ENCODE assay signal across 8 cellular contexts in genomic region chr7:100613447-100614185, GRCh38. TPM values are rescaled to one million over a fixed set of nuclear protein-coding genes. Genes with fewer than 3 reads are reported as not detected.
DNase-seq lines count a peak whose midpoint lies in the region; ATAC-seq and TF ChIP-seq lines count a peak whose summit lies in the region.
"Had no signal": no experiment of that assay in that cellular context is flagged by ENCODE, and none has a peak within 500 bp of the region (broad histone marks: within the 10 kb centered on the region; RNA-seq: fewer than 3 reads in every experiment).

No MANE protein-coding gene starts in this region.

- H3K27ac ChIP-seq in HCT116 (ENCODE audit: low read depth, low read length) (no peak overlapping the region), SJCRH30 (no peak overlapping the region), skin epidermis (peak overlapping the region in 7 of 21 experiments; percentile 4 to 94 (median 89))

- H3K36me3 ChIP-seq in HCT116 (ENCODE audit: control insufficient read depth in 1 of 2, insufficient read depth in 2 of 2, low read length in 2 of 2) (peaks cover 0 to 2% of the 10 kb centered on the region in 2 experiments; a peak in 1 of 4 replicates), SJCRH30 (no peaks in the 10 kb centered on the region)

- H3K4me1 ChIP-seq in HCT116 (ENCODE audit: control insufficient read depth in 1 of 2, insufficient read depth in 2 of 2, low read length in 2 of 2): peaks cover 3 to 35% of the 10 kb centered on the region in 2 experiments
- 0 out of 2 replicates have a peak, but pooled peaks cover 3% of the 10 kb centered on the region for H3K4me1 ChIP-seq in SJCRH30

- no peaks in the 10 kb centered on the region for H3K9me3 ChIP-seq in HCT116 (ENCODE audit: control insufficient read depth in 1 of 2, insufficient read depth in 1 of 2, low read depth in 1 of 2, low read length in 2 of 2)
- no peaks in the 10 kb centered on the region for H3K9me3 ChIP-seq in SJCRH30 (replicated peaks)
- H3K9me3 ChIP-seq: Peyer's patch had no signal

- peak overlapping the region; percentile 97 for H3K4me2 ChIP-seq in HCT116 (ENCODE audit: low read length)

- no peak for TF ChIP-seq RAD21 in HCT116 (IDR thresholded peaks at IDR 0.05; ENCODE audit: low read depth)

- no peaks in the 10 kb centered on the region for H3K79me2 ChIP-seq in HCT116 (ENCODE audit: insufficient read depth, low read length)

- H3K27me3 ChIP-seq in HCT116 (ENCODE audit: insufficient read depth, low read length) (no peaks in the 10 kb centered on the region), SJCRH30 (no peaks in the 10 kb centered on the region)
- H3K27me3 ChIP-seq: Peyer's patch had no signal

- no peak overlapping the region for H2AFZ ChIP-seq in HCT116 (ENCODE audit: low read depth, low read length, poor library complexity, severe bottlenecking)

- no TSS peak for BruUV-seq in HCT116 (replicated peaks; lab: Mats Ljungman, UMichigan)

- no peak for DNase-seq in HCT116 (ENCODE audit: low read depth, low spot score)
- no peak for DNase-seq in SJCRH30
- no peak for DNase-seq in epithelial cell of esophagus (ENCODE audit: low read depth)
- DNase-seq in SK-N-DZ (ENCODE audit: low spot score): no peak
- DNase-seq in cerebellum (ENCODE audit: low spot score): no peak
- DNase-seq in epidermal melanocyte (ENCODE audit: insufficient read length, low spot score): no peak

- no peaks in the 10 kb centered on the region for H4K20me1 ChIP-seq in HCT116 (ENCODE audit: insufficient read depth)

- peak overlapping the region; percentile 65 for H3K9ac ChIP-seq in HCT116 (ENCODE audit: low read length)

- POLR2A ChIA-PET in HCT116 (lab: Charles Lee): interaction anchor here (1.8 to 3.2 kb wide), 2 partner anchors 16 to 28 kb away, joined by 6 to 23 read pairs; partner anchors contain the start of genes FBXO24 and LRCH4

- H3K4me3 ChIP-seq in HCT116 (replicated peaks in 1 of 2; ENCODE audit: low read depth in 1 of 2, low read length in 2 of 2) (peak overlapping the region; percentile 73 to 89), SJCRH30 (peak overlapping the region; percentile 72), epithelial cell of esophagus (ENCODE audit: low read length) (peak overlapping the region; percentile 77), skin epidermis (peak overlapping the region in 4 of 7 experiments; percentile 67 to 80 (median 68))

- CTCF ChIA-PET in HCT116 (lab: Charles Lee): interaction anchor here (0.9 to 2.5 kb wide), 8 partner anchors 15 to 214 kb away, joined by 3 to 12 read pairs (median 4); partner anchors contain the start of genes EPHB4, FBXO24, LRCH4 and POP7

- intact Hi-C loops in HCT116 (cut with micrococcal nuclease): no loop called here

- H3K9me2 ChIP-seq in HCT116 (ENCODE audit: insufficient read depth): no peaks in the 10 kb centered on the region

- TF ChIP-seq CTCF in HCT116 (IDR thresholded peaks at IDR 0.05 in 2 of 3, conservative IDR thresholded peaks at IDR 0.05 in 1 of 3; ENCODE audit: borderline replicate concordance in 1 of 3, insufficient read depth in 1 of 3, low read depth in 2 of 3, low read length in 2 of 3) (no peak), epithelial cell of esophagus (IDR thresholded peaks at IDR 0.05; ENCODE audit: insufficient read depth, low read depth, low read length, missing control alignments) (no peak)

- RAD21 ChIA-PET in HCT116 (lab: Charles Lee; ENCODE audit: low non-redundant PET in 1 of 2, low total read pairs in 2 of 2, uncharacterized antibody in 2 of 2, unreplicated experiment in 2 of 2): no interaction called here

- no peak for TF ChIP-seq POLR2A in HCT116 (IDR thresholded peaks at IDR 0.05; ENCODE audit: borderline replicate concordance, extremely low read depth, insufficient read depth, insufficient read length)

- ATAC-seq in HCT116: no peak

TF ChIP-seq in HCT116, 20 proteins besides CTCF, POLR2A, EP300 and RAD21:
- TF ChIP-seq ELF1 (IDR thresholded peaks at IDR 0.05; ENCODE audit: borderline replicate concordance, low read depth): no peak
- TF ChIP-seq POLR2AphosphoS5 (IDR thresholded peaks at IDR 0.05; ENCODE audit: low read depth, low read length): no peak
- no peak for TF ChIP-seq EZH2 (IDR thresholded peaks at IDR 0.05)
- TF ChIP-seq EGR1 (IDR thresholded peaks at IDR 0.05; ENCODE audit: low read depth): no peak
- TF ChIP-seq JUND (IDR thresholded peaks at IDR 0.05): no peak
- TF ChIP-seq, protein P1, sequence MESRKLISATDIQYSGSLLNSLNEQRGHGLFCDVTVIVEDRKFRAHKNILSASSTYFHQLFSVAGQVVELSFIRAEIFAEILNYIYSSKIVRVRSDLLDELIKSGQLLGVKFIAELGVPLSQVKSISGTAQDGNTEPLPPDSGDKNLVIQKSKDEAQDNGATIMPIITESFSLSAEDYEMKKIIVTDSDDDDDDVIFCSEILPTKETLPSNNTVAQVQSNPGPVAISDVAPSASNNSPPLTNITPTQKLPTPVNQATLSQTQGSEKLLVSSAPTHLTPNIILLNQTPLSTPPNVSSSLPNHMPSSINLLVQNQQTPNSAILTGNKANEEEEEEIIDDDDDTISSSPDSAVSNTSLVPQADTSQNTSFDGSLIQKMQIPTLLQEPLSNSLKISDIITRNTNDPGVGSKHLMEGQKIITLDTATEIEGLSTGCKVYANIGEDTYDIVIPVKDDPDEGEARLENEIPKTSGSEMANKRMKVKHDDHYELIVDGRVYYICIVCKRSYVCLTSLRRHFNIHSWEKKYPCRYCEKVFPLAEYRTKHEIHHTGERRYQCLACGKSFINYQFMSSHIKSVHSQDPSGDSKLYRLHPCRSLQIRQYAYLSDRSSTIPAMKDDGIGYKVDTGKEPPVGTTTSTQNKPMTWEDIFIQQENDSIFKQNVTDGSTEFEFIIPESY (IDR thresholded peaks at IDR 0.05; ENCODE audit: extremely low read depth, insufficient replicate concordance, low read length): no peak
- TF ChIP-seq ZFX (IDR thresholded peaks at IDR 0.05): no peak
- TF ChIP-seq CBX3 (IDR thresholded peaks at IDR 0.05; ENCODE audit: low read depth): no peak

RNA-seq across cellular contexts. Expression of gene MOSPD3, which starts 1.3 kb away (rescaled TPM):
- 32.8 TPM for total RNA-seq in HCT116 (2021; ENCODE audit: unreplicated experiment)
- polyA plus RNA-seq in HCT116 (2012): 23.3 and 27.3 TPM in 2 replicates
- total RNA-seq in SJCRH30 (2014; rRNA removed; shearing (Covaris generic)): 13.8 and 13.9 TPM in 2 replicates
- polyA plus RNA-seq in SK-N-DZ (2014; cell fraction: cytosol; rRNA removed): 19.6 and 22.9 TPM in 2 replicates
- polyA plus RNA-seq in SK-N-DZ (2014; cell fraction: nucleus; rRNA removed): 24.3 and 27.8 TPM in 2 replicates
- total RNA-seq in cerebellum: 11.7 TPM

RNA-seq across cellular contexts. Expression of gene PCOLCE, which starts 11.5 kb away (rescaled TPM):
- total RNA-seq in HCT116 (2021; ENCODE audit: unreplicated experiment) (12.4 TPM), cerebellum (14.9 TPM)
- polyA plus RNA-seq in HCT116 (2012): 12.0 and 16.8 TPM in 2 replicates
- total RNA-seq in SJCRH30 (2014; rRNA removed; shearing (Covaris generic)): 41.2 and 43.4 TPM in 2 replicates
- 148 and 210 TPM in 2 replicates for polyA plus RNA-seq in SK-N-DZ (2014; cell fraction: cytosol; rRNA removed)
- 689 and 724 TPM in 2 replicates for polyA plus RNA-seq in SK-N-DZ (2014; cell fraction: nucleus; rRNA removed)

RNA-seq across cellular contexts. Expression of gene FBXO24, which starts 27.5 kb away (rescaled TPM):
- total RNA-seq in HCT116 (2021; ENCODE audit: unreplicated experiment): 2.1 TPM
- 1.8 and 2.1 TPM in 2 replicates for polyA plus RNA-seq in HCT116 (2012)
- 0.10 TPM in 1 of 2 replicates, not detected in the other for total RNA-seq in SJCRH30 (2014; rRNA removed; shearing (Covaris generic))
- 0.50 and 1.3 TPM in 2 replicates for polyA plus RNA-seq in SK-N-DZ (2014; cell fraction: cytosol; rRNA removed)
- 0.87 and 0.98 TPM in 2 replicates for polyA plus RNA-seq in SK-N-DZ (2014; cell fraction: nucleus; rRNA removed)
- 0.45 TPM for total RNA-seq in cerebellum

RNA-seq across cellular contexts. Expression of gene LRCH4, which starts 27.7 kb away (rescaled TPM):
- total RNA-seq in HCT116 (2021; ENCODE audit: unreplicated experiment) (47.9 TPM), cerebellum (13.6 TPM)
- 33.3 and 36.1 TPM in 2 replicates for polyA plus RNA-seq in HCT116 (2012)
- total RNA-seq in SJCRH30 (2014; rRNA removed; shearing (Covaris generic)): 19.8 and 33.2 TPM in 2 replicates
- polyA plus RNA-seq in SK-N-DZ (2014; cell fraction: cytosol; rRNA removed): 8.1 and 16.8 TPM in 2 replicates
- 91.4 and 122 TPM in 2 replicates for polyA plus RNA-seq in SK-N-DZ (2014; cell fraction: nucleus; rRNA removed)

RNA-seq across cellular contexts. Expression of gene TFR2, which starts 27.7 kb away (rescaled TPM):
- total RNA-seq in HCT116 (2021; ENCODE audit: unreplicated experiment) (11.8 TPM), cerebellum (2.8 TPM)
- 9.7 and 10.9 TPM in 2 replicates for polyA plus RNA-seq in HCT116 (2012)
- total RNA-seq in SJCRH30 (2014; rRNA removed; shearing (Covaris generic)): not detected in 2 replicates
- polyA plus RNA-seq in SK-N-DZ (2014; cell fraction: cytosol; rRNA removed): 2.6 and 4.2 TPM in 2 replicates
- 8.2 and 11.3 TPM in 2 replicates for polyA plus RNA-seq in SK-N-DZ (2014; cell fraction: nucleus; rRNA removed)
